ENCODE assay signal across 23 cellular contexts in genomic region chr11:41273908-41274307, GRCh38.
"Had no signal": no experiment of that assay in that cellular context is flagged by ENCODE, and none has a peak within 500 bp of the region (broad histone marks: within the 10 kb centered on the region; RNA-seq: fewer than 3 reads in every experiment).

No MANE protein-coding gene starts in this region.

- H3K9me3 ChIP-seq: MG63, SJSA1 had no signal

- H3K4me3 ChIP-seq: MG63, SJSA1, SK-N-MC had no signal

- H3K27ac ChIP-seq: RWPE1, SJSA1, SK-N-MC had no signal

- DNase-seq: Karpas-422, KBM-7, MG63, NCI-H1092, NCI-H1105 treated with DMSO at 0.1 percent for 48 hours, NCI-H1417 treated with DMSO at 0.1 percent for 48 hours, NCI-H146, NCI-H1694 treated with DMSO at 0.1 percent for 48 hours, NCI-H1930, NCI-H2081, NCI-H2171, NCI-H226, NCI-H446, NCI-H510A, NCI-H524 treated with DMSO at 0.1 percent for 48 hours, NCI-H69, NCI-H774, PC-3, SIG-M5 had no signal

- H3K36me3 ChIP-seq: MG63, SJSA1 had no signal

- H3K4me1 ChIP-seq: SJSA1 had no signal

- H3K27me3 ChIP-seq: MG63 had no signal

- ATAC-seq: Panc1, PC-3 had no signal
